Comparison of ENCODE assay signal across 28 cellular contexts in genomic region chr4:16852644-16853043, GRCh38. TPM values are rescaled to one million over a fixed set of nuclear protein-coding genes. Genes with fewer than 3 reads are reported as not detected.
"Had no signal": no experiment of that assay in that cellular context is flagged by ENCODE, and none has a peak within 500 bp of the region (broad histone marks: within the 10 kb centered on the region; RNA-seq: fewer than 3 reads in every experiment).

No MANE protein-coding gene starts in this region.

- H3K9ac ChIP-seq: neural progenitor cell, parathyroid adenoma had no signal

- H3K4me3 Mint-ChIP-seq: mesothelial cell of epicardium; naive B cell; natural killer cell; nephron progenitor cell; neural progenitor cell; stimulated activated memory B cell treated with anti-CD40 and anti-IgM and Interleukin-4, amounts not matched to agents 10 μg/mL and 1 μg/mL and 100 μg/mL, for 72 hours had no signal

- H3K27me3 Mint-ChIP-seq: naive B cell; stimulated activated memory B cell treated with anti-CD40 and anti-IgM and Interleukin-4, amounts not matched to agents 10 μg/mL and 1 μg/mL and 100 μg/mL, for 72 hours had no signal

- H3K36me3 ChIP-seq: neural progenitor cell, neutrophil, right lobe of liver, stomach, thyroid gland, transverse colon, upper lobe of left lung, vagina had no signal

- H3K27me3 ChIP-seq: neural progenitor cell, neutrophil, right lobe of liver, stomach, testis, thyroid gland, transverse colon, upper lobe of left lung, vagina had no signal

- H3K4me1 ChIP-seq: neural progenitor cell, parathyroid adenoma, psoas muscle, right lobe of liver, stomach, testis, transverse colon, vagina had no signal

- H3K36me3 Mint-ChIP-seq: mesothelial cell of epicardium; naive B cell; natural killer cell; stimulated activated memory B cell treated with anti-CD40 and anti-IgM and Interleukin-4, amounts not matched to agents 10 μg/mL and 1 μg/mL and 100 μg/mL, for 72 hours had no signal

- H3K4me1 Mint-ChIP-seq: mesothelial cell of epicardium; naive B cell; stimulated activated memory B cell treated with anti-CD40 and anti-IgM and Interleukin-4, amounts not matched to agents 10 μg/mL and 1 μg/mL and 100 μg/mL, for 72 hours had no signal

- H3K27ac Mint-ChIP-seq: mesothelial cell of epicardium; naive B cell; natural killer cell; nephron progenitor cell; neural progenitor cell; stimulated activated memory B cell treated with anti-CD40 and anti-IgM and Interleukin-4, amounts not matched to agents 10 μg/mL and 1 μg/mL and 100 μg/mL, for 72 hours had no signal

- H3K9me3 Mint-ChIP-seq: natural killer cell had no signal

- H3K4me3 ChIP-seq: lung, neural progenitor cell, psoas muscle, right lobe of liver, smooth muscle cell, stomach, testis, thyroid gland, transverse colon, upper lobe of left lung, vagina had no signal

- ATAC-seq: left ventricle myocardium superior; natural killer cell; psoas muscle; stimulated activated memory B cell treated with anti-CD40 and anti-IgM and Interleukin-4, amounts not matched to agents 10 μg/mL and 1 μg/mL and 100 μg/mL, for 72 hours; stimulated activated naive CD8-positive, alpha-beta T cell treated with anti-CD3 and anti-CD28 coated beads, Interleukin-15, Interleukin-2, amounts not matched to agents 100 U/mL and 50 U/mL, for 24 hours had no signal

- H3K9me3 ChIP-seq: neutrophil, psoas muscle, right lobe of liver, stomach, testis, thyroid gland, transverse colon, upper lobe of left lung, vagina had no signal

- FAIRE-seq: keratinocyte had no signal

- DNase-seq: hippocampal formation; left ventricle myocardium superior; mesendoderm; naive B cell; natural killer cell; nephron progenitor cell; occipital lobe; psoas muscle; right lobe of liver; stimulated activated CD4-positive, alpha-beta T cell treated with anti-CD3 and anti-CD28 coated beads, Interleukin-1b, Interleukin-23, amount 100 ng/mL, for 48 hours; stimulated activated CD4-positive, alpha-beta T cell treated with anti-CD3 and anti-CD28 coated beads, Interleukin-2, amount 100 ng/mL, for 48 hours; stimulated activated CD4-positive, alpha-beta T cell treated with anti-CD3 and anti-CD28 coated beads, Interleukin-4, amount 100 ng/mL, for 4 hours; stimulated activated CD8-positive, alpha-beta memory T cell treated with anti-CD3 and anti-CD28 coated beads, Interleukin-4, amount 100 ng/mL, for 48 hours; stimulated activated naive CD8-positive, alpha-beta T cell treated with anti-CD3 and anti-CD28 coated beads, Interleukin-15, Interleukin-2, amounts not matched to agents 100 U/mL and 50 U/mL, for 24 hours; stomach; testis; thyroid gland; transverse colon; upper lobe of left lung had no signal

- H3K27ac ChIP-seq: neural progenitor cell, neutrophil, parathyroid adenoma, psoas muscle, right lobe of liver, stomach, testis, transverse colon, vagina had no signal

RNA-seq across cellular contexts. Expression of gene LDB2, which starts 45.8 kb away (rescaled TPM):
- polyA plus RNA-seq: keratinocyte had no signal
